18 cellular contexts compared by ENCODE assay signal in genomic region chr5:99045864-99046263, GRCh38.
"Had no signal": no experiment of that assay in that cellular context is flagged by ENCODE, and none has a peak within 500 bp of the region (broad histone marks: within the 10 kb centered on the region; RNA-seq: fewer than 3 reads in every experiment).

No MANE protein-coding gene starts in this region.

- H3K4me1 Mint-ChIP-seq: activated CD4-positive, alpha-beta memory T cell treated with anti-CD3 and anti-CD28 coated beads, Interleukin-2, amount 10 ng/mL, durations not matched to agents 7 days and 5 days; WTC11 had no signal

- H3K4me3 Mint-ChIP-seq: activated CD4-positive, alpha-beta memory T cell treated with anti-CD3 and anti-CD28 coated beads, Interleukin-2, amount 10 ng/mL, durations not matched to agents 7 days and 5 days; activated naive CD4-positive, alpha-beta T cell treated with anti-CD3 and anti-CD28 coated beads for 36 hours; activated T-cell treated with anti-CD3 and anti-CD28 coated beads, Interleukin-2, amount 50 U/mL, for 24 hours; T-helper 2 cell treated with Interferon-gamma antibody and Interleukin-4, amounts not matched to agents 5 μg/mL and 100 μg/mL, for 36 hours; WTC11 had no signal

- H3K36me3 ChIP-seq: lower lobe of right lung, tibial artery had no signal

- H3K4me1 ChIP-seq: body of pancreas, foreskin keratinocyte, lower lobe of right lung, tibial artery had no signal

- FAIRE-seq: TTC549, urothelium cell line had no signal

- DNase-seq: activated CD4-positive, alpha-beta memory T cell treated with anti-CD3 and anti-CD28 coated beads, Interleukin-2, amount 10 ng/mL, durations not matched to agents 7 days and 5 days; activated CD4-positive, alpha-beta T cell treated with anti-CD3 and anti-CD28 coated beads for 48 hours; activated naive CD4-positive, alpha-beta T cell treated with anti-CD3 and anti-CD28 coated beads for 36 hours; activated T-cell treated with anti-CD3 and anti-CD28 coated beads, Interleukin-2, amount 50 U/mL, for 24 hours; body of pancreas; foreskin keratinocyte; glutamatergic neuron; lower lobe of right lung; occipital lobe; retina; stimulated activated CD4-positive, alpha-beta T cell treated with anti-CD3 and anti-CD28 coated beads, Interleukin-2, amount 100 ng/mL, for 24 hours; stimulated activated naive CD8-positive, alpha-beta T cell treated with anti-CD3 and anti-CD28 coated beads, Interleukin-15, Interleukin-2, amounts not matched to agents 100 U/mL and 50 U/mL, for 24 hours; substantia nigra; tibial artery had no signal

- H3K9me3 ChIP-seq: body of pancreas, lower lobe of right lung had no signal

- H3K27me3 ChIP-seq: body of pancreas, foreskin keratinocyte, tibial artery had no signal

- H3K36me3 Mint-ChIP-seq: WTC11 had no signal

- H3K27ac Mint-ChIP-seq: activated CD4-positive, alpha-beta memory T cell treated with anti-CD3 and anti-CD28 coated beads, Interleukin-2, amount 10 ng/mL, durations not matched to agents 7 days and 5 days; activated naive CD4-positive, alpha-beta T cell treated with anti-CD3 and anti-CD28 coated beads for 36 hours; activated T-cell treated with anti-CD3 and anti-CD28 coated beads, Interleukin-2, amount 50 U/mL, for 24 hours; T-helper 2 cell treated with Interferon-gamma antibody and Interleukin-4, amounts not matched to agents 5 μg/mL and 100 μg/mL, for 36 hours; WTC11 had no signal

- ATAC-seq: body of pancreas; foreskin keratinocyte; lower lobe of right lung; stimulated activated naive CD8-positive, alpha-beta T cell treated with anti-CD3 and anti-CD28 coated beads, Interleukin-15, Interleukin-2, amounts not matched to agents 100 U/mL and 50 U/mL, for 24 hours; WTC11 had no signal

- H3K27ac ChIP-seq: body of pancreas, foreskin keratinocyte, lower lobe of right lung, tibial artery had no signal

- H3K27me3 Mint-ChIP-seq: activated T-cell treated with anti-CD3 and anti-CD28 coated beads, Interleukin-2, amount 50 U/mL, for 24 hours had no signal

- H3K4me3 ChIP-seq: body of pancreas, lower lobe of right lung, tibial artery had no signal
